Comparison of ENCODE assay signal across 8 cellular contexts in the genomic region with DNA sequence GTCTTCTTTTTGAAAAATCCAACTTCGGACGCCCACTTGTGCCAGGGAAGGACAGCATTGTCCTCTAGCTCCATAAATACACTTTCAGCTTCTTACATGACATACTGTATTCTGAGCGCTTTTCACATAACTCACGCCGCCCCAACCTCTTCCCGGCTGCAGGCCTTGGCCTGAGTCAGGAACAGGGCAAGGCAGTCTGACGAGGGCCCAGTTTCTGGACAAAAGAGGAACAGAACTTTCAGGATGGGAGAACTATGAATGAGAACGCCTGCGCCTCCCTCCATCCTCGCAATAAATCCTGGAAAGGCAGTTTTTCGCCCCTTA. TPM values are rescaled to one million over a fixed set of nuclear protein-coding genes. Genes with fewer than 3 reads are reported as not detected.
DNase-seq lines count a peak whose midpoint lies in the region; ATAC-seq and TF ChIP-seq lines count a peak whose summit lies in the region.

No MANE protein-coding gene starts in this region.

- H3K36me3 ChIP-seq in DND-41 (ENCODE audit: insufficient read depth, low read length), result peaks cover 35% of the 10 kb centered on the region
- peaks cover 25% of the 10 kb centered on the region in 2 experiments for H3K36me3 ChIP-seq in HCT116 (ENCODE audit: control insufficient read depth in 1 of 2, insufficient read depth in 2 of 2, low read length in 2 of 2)
- peaks cover 20% of the 10 kb centered on the region for H3K36me3 ChIP-seq in PC-9 (ENCODE audit: low read depth)
- H3K36me3 ChIP-seq in skeletal muscle tissue (ENCODE audit: control insufficient read depth in 3 of 3, insufficient read depth in 3 of 3, low read length in 3 of 3), result peaks cover 5 to 22% (median 16%) of the 10 kb centered on the region in 3 donors

- no peaks in the 10 kb centered on the region for H3K9me3 ChIP-seq in DND-41 (ENCODE audit: insufficient read depth, low read length, severe bottlenecking)
- H3K9me3 ChIP-seq in HCT116 (ENCODE audit: control insufficient read depth in 1 of 2, insufficient read depth in 1 of 2, low read depth in 1 of 2, low read length in 2 of 2), result no peaks in the 10 kb centered on the region
- no peaks in the 10 kb centered on the region for H3K9me3 ChIP-seq in PC-9 (ENCODE audit: insufficient read depth, low read depth)
- no peaks in the 10 kb centered on the region for H3K9me3 ChIP-seq in skeletal muscle tissue (ENCODE audit: control insufficient read depth in 3 of 3, low read length in 3 of 3)

- H3K4me2 ChIP-seq in DND-41 (ENCODE audit: insufficient read depth, low read length) (peak overlapping the region; percentile 80), HCT116 (ENCODE audit: low read length) (peak overlapping the region; percentile 86), PC-9 (peak overlapping the region; percentile 81)

- CTCF ChIA-PET in HCT116 (lab: Charles Lee) (no interaction called here), PC-9 (lab: Charles Lee) (interaction anchor here (0.6 to 1.5 kb wide), 3 partner anchors 20 to 495 kb away, joined by 3 to 10 read pairs (median 3); a partner anchor contains a TSS)

- peaks cover 52% of the 10 kb centered on the region for H3K79me2 ChIP-seq in DND-41 (ENCODE audit: insufficient read depth, low read length)
- H3K79me2 ChIP-seq in HCT116 (ENCODE audit: insufficient read depth, low read length), result peaks cover 51% of the 10 kb centered on the region
- H3K79me2 ChIP-seq in PC-9 (ENCODE audit: low read depth), result peaks cover 47% of the 10 kb centered on the region

- RAD21 ChIA-PET in HCT116 (lab: Charles Lee; ENCODE audit: low non-redundant PET in 1 of 2, low total read pairs in 2 of 2, uncharacterized antibody in 2 of 2, unreplicated experiment in 2 of 2), result interaction anchor here in 1 of 2 experiments (1.0 kb wide), 1 partner anchor 25 kb away, joined by 3 read pairs; no protein-coding TSS in a partner anchor

- H3F3A ChIP-seq in PC-9 (ENCODE audit: insufficient read depth, low read depth), result no peaks in the 10 kb centered on the region

- peak overlapping the region; percentile 79 for H3K9ac ChIP-seq in DND-41 (ENCODE audit: low read depth, low read length)
- peak overlapping the region; percentile 84 for H3K9ac ChIP-seq in HCT116 (ENCODE audit: low read length)
- peak overlapping the region; percentile 90 to 97 (median 97) for H3K9ac ChIP-seq in skeletal muscle tissue (ENCODE audit: low read depth in 1 of 3, low read length in 3 of 3)

- DNase-seq in DND-41 (no peak), HCT116 (ENCODE audit: low read depth, low spot score) (no peak), PC-9 (no peak), Right ventricle myocardium superior (no peak), ecto neural progenitor cell (ENCODE audit: low spot score) (no peak), NCI-H524 (lab: John Stamatoyannopoulos, UW) (no peak)
- DNase-seq in stimulated activated CD4-positive, alpha-beta T cell treated with anti-CD3 and anti-CD28 coated beads, Interleukin-12 subunit alpha, Interleukin-12 subunit beta, amount 100 ng/mL, for 4 hours, result no peak

- H4K20me1 ChIP-seq in DND-41 (ENCODE audit: insufficient read depth, low read length), result peaks cover 2% of the 10 kb centered on the region; the same call in 1 of the 2 replicates
- no peaks in the 10 kb centered on the region for H4K20me1 ChIP-seq in HCT116 (ENCODE audit: insufficient read depth)
- no peaks in the 10 kb centered on the region; the same call in 1 of the 2 replicates for H4K20me1 ChIP-seq in PC-9 (ENCODE audit: insufficient read depth)

- H3K9me2 ChIP-seq in HCT116 (ENCODE audit: insufficient read depth), result no peaks in the 10 kb centered on the region
- no peaks in the 10 kb centered on the region; the same call in 1 of the 2 replicates for H3K9me2 ChIP-seq in PC-9 (ENCODE audit: insufficient read depth)

- POLR2A ChIA-PET in HCT116 (lab: Charles Lee), result interaction anchor here (1.0 to 1.5 kb wide), 8 partner anchors 12 to 32 kb away, joined by 3 to 7 read pairs (median 5); a partner anchor contains a TSS
- POLR2A ChIA-PET in PC-9 (lab: Charles Lee; ENCODE audit: unreplicated experiment), result interaction anchor here (0.6 to 1.0 kb wide), 4 partner anchors 19 to 308 kb away, joined by 3 to 6 read pairs (median 6); a partner anchor contains a TSS

- ATAC-seq in DND-41 (ENCODE audit: insufficient read depth, low read depth) (peak; percentile 15), HCT116 (peak; percentile 25), Right ventricle myocardium superior (ENCODE audit: poor library complexity) (peak; percentile 34)

- no peak for TF ChIP-seq CTCF in DND-41 (IDR thresholded peaks at IDR 0.05; ENCODE audit: borderline replicate concordance, extremely low read depth, low read length, poor library complexity, severe bottlenecking)
- TF ChIP-seq CTCF in HCT116 (IDR thresholded peaks at IDR 0.05 in 2 of 3, conservative IDR thresholded peaks at IDR 0.05 in 1 of 3; ENCODE audit: borderline replicate concordance in 1 of 3, insufficient read depth in 1 of 3, low read depth in 2 of 3, low read length in 2 of 3), result no peak
- TF ChIP-seq CTCF in PC-9 (conservative IDR thresholded peaks at IDR 0.05), result no peak

- H3K4me1 ChIP-seq in DND-41 (ENCODE audit: insufficient read depth, low read length), result peaks cover 23% of the 10 kb centered on the region
- peaks cover 5 to 19% of the 10 kb centered on the region in 2 experiments for H3K4me1 ChIP-seq in HCT116 (ENCODE audit: control insufficient read depth in 1 of 2, insufficient read depth in 2 of 2, low read length in 2 of 2)
- peaks cover 19% of the 10 kb centered on the region for H3K4me1 ChIP-seq in PC-9 (replicated peaks; ENCODE audit: insufficient read depth)
- H3K4me1 ChIP-seq in skeletal muscle tissue (ENCODE audit: control insufficient read depth in 3 of 3, insufficient read depth in 3 of 3, low read length in 3 of 3), result peaks cover 5 to 15% (median 5%) of the 10 kb centered on the region in 3 donors

- no peak for TF ChIP-seq POLR2A in HCT116 (IDR thresholded peaks at IDR 0.05; ENCODE audit: borderline replicate concordance, extremely low read depth, insufficient read depth, insufficient read length)

- H3K4me3 ChIP-seq in DND-41 (ENCODE audit: low read depth in 1 of 2, low read length in 2 of 2) (peak overlapping the region; percentile 80 to 90), HCT116 (replicated peaks in 1 of 2; ENCODE audit: low read depth in 1 of 2, low read length in 2 of 2) (peak overlapping the region; percentile 94 to 95), PC-9 (peak overlapping the region; percentile 79), skeletal muscle tissue (ENCODE audit: low read length in 3 of 3) (peak overlapping the region; percentile 86 to 97 (median 96))

- intact Hi-C loops in HCT116 (cut with micrococcal nuclease) (loop anchor here (1.0 to 5.0 kb wide), 3 partner anchors 21 to 89 kb away; a partner anchor contains a TSS), PC-9 (cut with micrococcal nuclease; ENCODE audit: unreplicated experiment) (loop anchor here (1.0 kb wide), 3 partner anchors 21 to 146 kb away; a partner anchor contains a TSS), Right ventricle myocardium superior (cut with DNase I) (no loop called here)

- H3K27me3 ChIP-seq in DND-41 (ENCODE audit: insufficient read depth, low read length, poor library complexity) (no peaks in the 10 kb centered on the region), HCT116 (ENCODE audit: insufficient read depth, low read length) (no peaks in the 10 kb centered on the region), PC-9 (ENCODE audit: insufficient read depth, low read depth) (no peaks in the 10 kb centered on the region), skeletal muscle tissue (ENCODE audit: control insufficient read depth in 3 of 3, insufficient read depth in 3 of 3, low read length in 3 of 3) (no peaks in the 10 kb centered on the region)

- no peak for TF ChIP-seq RAD21 in HCT116 (IDR thresholded peaks at IDR 0.05; ENCODE audit: low read depth)

- H2AFZ ChIP-seq in DND-41 (ENCODE audit: low read depth, low read length) (peak overlapping the region; percentile 64), HCT116 (ENCODE audit: low read depth, low read length, poor library complexity, severe bottlenecking) (no peak overlapping the region), PC-9 (peak overlapping the region; percentile 97)

- BruUV-seq in HCT116 (replicated peaks; lab: Mats Ljungman, UMichigan) (TSS peak; percentile 65), PC-9 (replicated peaks; lab: Mats Ljungman, UMichigan) (TSS peak; percentile 73)

- H3K27ac ChIP-seq in DND-41 (ENCODE audit: low read length), result peak overlapping the region; percentile 89
- H3K27ac ChIP-seq in HCT116 (ENCODE audit: low read depth, low read length), result peak overlapping the region; percentile 76
- H3K27ac ChIP-seq in PC-9, result peak overlapping the region; percentile 18; the same call in 1 of the 2 replicates
- peak overlapping the region; percentile 96 for H3K27ac ChIP-seq in skeletal muscle tissue (ENCODE audit: low read depth, low read length)

TF ChIP-seq in HCT116, 20 proteins besides CTCF, POLR2A, EP300 and RAD21:
- no peak for TF ChIP-seq YY1 (IDR thresholded peaks at IDR 0.05; ENCODE audit: extremely low read depth, insufficient replicate concordance, low read depth, low read length)
- peak; percentile 85 for TF ChIP-seq ZFX (IDR thresholded peaks at IDR 0.05)
TF ChIP-seq in HCT116: peak in this region for 1.

RNA-seq across cellular contexts. Expression of a gene that starts 0.6 kb away (rescaled TPM):
- 78.8 TPM for total RNA-seq in HCT116 (2021; ENCODE audit: unreplicated experiment)
- polyA plus RNA-seq in HCT116 (2012), result 34.0 and 42.6 TPM in 2 replicates
- total RNA-seq in PC-9 (2021), result 49.1 and 54.1 TPM in 2 replicates
- 45.2 TPM for total RNA-seq in Right ventricle myocardium superior
- total RNA-seq in skeletal muscle tissue, result 45.9 TPM

RNA-seq across cellular contexts. Expression of a gene that starts 20.4 kb away (rescaled TPM):
- total RNA-seq in HCT116 (2021; ENCODE audit: unreplicated experiment) (35.4 TPM), PC-9 (2021) (11.5 and 12.1 TPM in 2 replicates), Right ventricle myocardium superior (15.6 TPM), skeletal muscle tissue (8.4 TPM)
- 25.0 and 29.9 TPM in 2 replicates for polyA plus RNA-seq in HCT116 (2012)

RNA-seq across cellular contexts. Expression of a gene that starts 57.3 kb away (rescaled TPM):
- total RNA-seq in HCT116 (2021; ENCODE audit: unreplicated experiment) (61.4 TPM), PC-9 (2021) (49.7 and 57.3 TPM in 2 replicates), Right ventricle myocardium superior (26.9 TPM), skeletal muscle tissue (18.8 TPM)
- 37.8 and 43.4 TPM in 2 replicates for polyA plus RNA-seq in HCT116 (2012)

Comparison
In these comparisons a context has a peak if more than half of its experiments do, and no peak if none do; other contexts are left out.
1. H3K27ac ChIP-seq: peak in every context shown above with its lines; median percentile 96 in skeletal muscle tissue; 89 in DND-41; 76 in HCT116; 18 in PC-9.